ENCODE assay signal across 23 cellular contexts in the genomic region with DNA sequence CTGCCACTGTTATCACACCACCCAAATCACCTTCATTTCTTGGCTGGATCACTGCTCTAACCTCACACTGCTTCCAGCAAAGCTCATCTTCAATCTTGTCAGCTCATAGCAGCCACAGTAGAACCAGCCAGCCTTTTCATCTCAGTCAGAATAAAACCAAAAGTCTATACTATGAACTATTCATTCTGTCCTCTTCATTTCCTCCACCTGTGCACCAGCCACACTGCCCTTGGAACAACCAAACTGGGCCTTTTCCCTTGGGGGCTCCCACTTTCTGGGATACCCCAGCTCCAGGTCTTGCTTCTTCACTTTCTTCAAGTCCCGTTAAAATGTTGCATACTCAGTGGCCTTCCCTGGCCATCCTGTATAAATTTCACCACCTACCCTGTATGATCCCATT.
DNase-seq lines count a peak whose midpoint lies in the region; ATAC-seq, FAIRE-seq and TF ChIP-seq lines count a peak whose summit lies in the region.
"Had no signal": no experiment of that assay in that cellular context is flagged by ENCODE, and none has a peak within 500 bp of the region (broad histone marks: within the 10 kb centered on the region; RNA-seq: fewer than 3 reads in every experiment).

No MANE protein-coding gene starts in this region.

- ATAC-seq in HG02642 (IDR thresholded peaks at IDR 0.05; ENCODE audit: poor library complexity, unreplicated experiment) (peak; percentile 52), HG03432 (IDR thresholded peaks at IDR 0.05; ENCODE audit: unreplicated experiment) (peak; percentile 56)
- ATAC-seq: activated CD4-positive, CD25-positive, alpha-beta regulatory T cell treated with anti-CD3 and anti-CD28 coated beads, Interleukin-2, amount 50 U/mL, for 24 hours; activated CD8-positive, alpha-beta T cell treated with anti-CD3 and anti-CD28 coated beads for 36 hours; activated naive CD8-positive, alpha-beta T cell treated with anti-CD3 and anti-CD28 coated beads, Interleukin-2, amount 50 U/mL, for 24 hours; CD8-positive, alpha-beta T cell had no signal

- CTCF ChIA-PET in activated naive CD4-positive, alpha-beta T cell treated with anti-CD3 and anti-CD28 coated beads for 36 hours (lab: Charles Lee): no interaction called here

- no peaks in the 10 kb centered on the region for H3K27me3 ChIP-seq in MG63
- H3K27me3 ChIP-seq: sigmoid colon, transverse colon had no signal

- H3K36me3 ChIP-seq in MG63: no peaks in the 10 kb centered on the region
- H3K36me3 ChIP-seq: sigmoid colon, transverse colon had no signal

- peak overlapping the region; percentile 3 for H3K27ac Mint-ChIP-seq in progenitor cell of endocrine pancreas
- no peak overlapping the region for H3K27ac Mint-ChIP-seq in activated naive CD4-positive, alpha-beta T cell treated with anti-CD3 and anti-CD28 coated beads for 36 hours
- H3K27ac Mint-ChIP-seq: activated CD8-positive, alpha-beta T cell treated with anti-CD3 and anti-CD28 coated beads for 36 hours; activated naive CD8-positive, alpha-beta T cell treated with anti-CD3 and anti-CD28 coated beads, Interleukin-2, amount 50 U/mL, for 24 hours; CD8-positive, alpha-beta T cell had no signal

- peaks cover 20% of the 10 kb centered on the region for H3K4me1 Mint-ChIP-seq in progenitor cell of endocrine pancreas (ENCODE audit: low read depth)
- H3K4me1 Mint-ChIP-seq in activated naive CD4-positive, alpha-beta T cell treated with anti-CD3 and anti-CD28 coated beads for 36 hours (ENCODE audit: low read depth): peaks cover 8% of the 10 kb centered on the region

- peaks cover 17% of the 10 kb centered on the region for H3K9me3 Mint-ChIP-seq in progenitor cell of endocrine pancreas (ENCODE audit: low read depth)
- no peaks in the 10 kb centered on the region for H3K9me3 Mint-ChIP-seq in activated naive CD4-positive, alpha-beta T cell treated with anti-CD3 and anti-CD28 coated beads for 36 hours
- H3K9me3 Mint-ChIP-seq: activated CD8-positive, alpha-beta T cell treated with anti-CD3 and anti-CD28 coated beads for 36 hours; activated naive CD8-positive, alpha-beta T cell treated with anti-CD3 and anti-CD28 coated beads, Interleukin-2, amount 50 U/mL, for 24 hours; CD8-positive, alpha-beta T cell had no signal

- no peak overlapping the region for H3K4me3 ChIP-seq in MG63
- H3K4me3 ChIP-seq: lung, sigmoid colon, transverse colon had no signal

- no peak for TF ChIP-seq CTCF in progenitor cell of endocrine pancreas (IDR thresholded peaks at IDR 0.05; ENCODE audit: unreplicated experiment)

- peak; percentile 14 for FAIRE-seq in GM19239 (lab: Jason Lieb, UNC)

- DNase-seq in GM19239 (ENCODE audit: insufficient read length, low spot score): no peak
- DNase-seq in progenitor cell of endocrine pancreas (ENCODE audit: low spot score, unreplicated experiment): no peak
- no peak for DNase-seq in NCI-H526 treated with DMSO at 0.1 percent for 48 hours (lab: John Stamatoyannopoulos, UW)
- DNase-seq in MG63: no peak
- DNase-seq in activated naive CD4-positive, alpha-beta T cell treated with anti-CD3 and anti-CD28 coated beads for 36 hours: no peak
- DNase-seq: activated CD8-positive, alpha-beta T cell treated with anti-CD3 and anti-CD28 coated beads for 36 hours; activated effector memory CD4-positive, alpha-beta T cell treated with anti-CD3 and anti-CD28 coated beads, Interleukin-2, amount 50 U/mL, for 16 hours; activated naive CD8-positive, alpha-beta T cell treated with anti-CD3 and anti-CD28 coated beads, Interleukin-2, amount 50 U/mL, for 24 hours; CD8-positive, alpha-beta T cell; DMS 273 treated with DMSO at 0.1 percent for 48 hours; GOT3; KG1; kidney glomerular epithelial cell; NCI-H146; NCI-H510A; SIG-M5; sigmoid colon; stimulated activated CD8-positive, alpha-beta memory T cell treated with anti-CD3 and anti-CD28 coated beads, Interleukin-4, amount 100 ng/mL, for 48 hours; transverse colon had no signal

- no peak overlapping the region for H3K4me3 Mint-ChIP-seq in progenitor cell of endocrine pancreas (ENCODE audit: low read depth)
- H3K4me3 Mint-ChIP-seq in activated naive CD4-positive, alpha-beta T cell treated with anti-CD3 and anti-CD28 coated beads for 36 hours: no peak overlapping the region
- H3K4me3 Mint-ChIP-seq: activated CD8-positive, alpha-beta T cell treated with anti-CD3 and anti-CD28 coated beads for 36 hours; activated naive CD8-positive, alpha-beta T cell treated with anti-CD3 and anti-CD28 coated beads, Interleukin-2, amount 50 U/mL, for 24 hours; CD8-positive, alpha-beta T cell had no signal

- H3K9me3 ChIP-seq in MG63: no peaks in the 10 kb centered on the region; the same call in 1 of the 2 replicates
- H3K9me3 ChIP-seq: sigmoid colon, transverse colon had no signal

- no peaks in the 10 kb centered on the region for H3K27me3 Mint-ChIP-seq in progenitor cell of endocrine pancreas
- H3K27me3 Mint-ChIP-seq in activated naive CD4-positive, alpha-beta T cell treated with anti-CD3 and anti-CD28 coated beads for 36 hours (ENCODE audit: low read depth): peaks cover 11% of the 10 kb centered on the region

- H3K36me3 Mint-ChIP-seq in progenitor cell of endocrine pancreas (ENCODE audit: insufficient read depth): peaks cover 1% of the 10 kb centered on the region
- no peaks in the 10 kb centered on the region for H3K36me3 Mint-ChIP-seq in activated naive CD4-positive, alpha-beta T cell treated with anti-CD3 and anti-CD28 coated beads for 36 hours (ENCODE audit: low read depth)
- H3K36me3 Mint-ChIP-seq: CD8-positive, alpha-beta T cell had no signal

- intact Hi-C loops in activated naive CD4-positive, alpha-beta T cell treated with anti-CD3 and anti-CD28 coated beads for 36 hours (cut with micrococcal nuclease): loop anchor here (1.0 kb wide), 1 partner anchor 316 kb away; no protein-coding TSS in a partner anchor
